8 cellular contexts compared by ENCODE assay signal in genomic region chr5:151740336-151740942, GRCh38. TPM values are rescaled to one million over a fixed set of nuclear protein-coding genes. Genes with fewer than 3 reads are reported as not detected.
DNase-seq lines count a peak whose midpoint lies in the region; ATAC-seq, FAIRE-seq and TF ChIP-seq lines count a peak whose summit lies in the region.

No MANE protein-coding gene starts in this region.

- intact Hi-C loops in left cardiac atrium (cut with DNase I) = loop anchor here (2.0 to 5.0 kb wide), 2 partner anchors 80 to 293 kb away; partner anchors contain the start of gene SLC36A1 (in 1 of the 2)
- intact Hi-C loops in posterior vena cava (cut with DNase I) = loop anchor here (1.0 to 10.0 kb wide), 3 partner anchors 72 to 296 kb away; partner anchors contain the start of gene SLC36A1 (in 1 of the 2)

- TF ChIP-seq CTCF in D721Med (IDR thresholded peaks at IDR 0.05; ENCODE audit: insufficient read depth, missing control alignments) = peak; percentile 65
- peak; percentile 62 for TF ChIP-seq CTCF in HL-60 (IDR thresholded peaks at IDR 0.05; ENCODE audit: insufficient read depth, low read length)

- H3K27ac ChIP-seq in HL-60 (replicated peaks) = no peak overlapping the region
- peak overlapping the region; percentile 91 for H3K27ac ChIP-seq in SK-N-MC

- peaks cover 5% of the 10 kb centered on the region; the same call in 1 of the 2 replicates for H3K36me3 ChIP-seq in SK-N-MC (ENCODE audit: insufficient read depth, low read length)

- H3K9ac ChIP-seq in SK-N-MC (ENCODE audit: insufficient read length) = peak overlapping the region; percentile 65

- no peak for FAIRE-seq in D721Med (lab: Jason Lieb, UNC)

- DNase-seq in D721Med (ENCODE audit: insufficient read length, low spot score) (peak; percentile 46), HL-60 (ENCODE audit: low read depth in 1 of 2, low spot score in 1 of 2) (peak in 1 of 2 experiments; percentile 54), SK-N-MC (ENCODE audit: low read depth, low spot score) (no peak), amygdala (lab: John Stamatoyannopoulos, UW) (peak in 33 of 56 donors; percentile 4 to 61 (median 29)), left cardiac atrium (peak; percentile 73), posterior vena cava (ENCODE audit: low spot score) (peak; percentile 92)

- H3K4me3 ChIP-seq in HL-60 (replicated peaks; ENCODE audit: insufficient read depth, low read length) (no peak overlapping the region), SK-N-MC (peak overlapping the region; percentile 73)

- peak; percentile 77 for ATAC-seq in GM19455 (IDR thresholded peaks at IDR 0.05; ENCODE audit: unreplicated experiment)
- peak; percentile 70 to 88 for ATAC-seq in left cardiac atrium
- no peak for ATAC-seq in GM18498 (IDR thresholded peaks at IDR 0.05; ENCODE audit: unreplicated experiment)

- H3K27me3 ChIP-seq in HL-60 (ENCODE audit: insufficient read depth, poor library complexity, severe bottlenecking) = no peaks in the 10 kb centered on the region

- H3K9me3 ChIP-seq in SK-N-MC (ENCODE audit: low read depth, low read length) = no peaks in the 10 kb centered on the region

RNA-seq across cellular contexts. Expression of gene ATOX1, which starts 18.0 kb away (rescaled TPM):
- 10 to 100 TPM; 65.6 to 71.9 TPM for total RNA-seq in left cardiac atrium
- total RNA-seq in posterior vena cava = 10 to 100 TPM; 62.8 to 68.6 TPM

RNA-seq across cellular contexts. Expression of gene G3BP1, which starts 31.3 kb away (rescaled TPM):
- total RNA-seq in left cardiac atrium (100 to 1,000 TPM; 103 to 128 TPM), posterior vena cava (100 to 1,000 TPM; 117 to 130 TPM)

RNA-seq across cellular contexts. Expression of gene SPARC, which starts 53.7 kb away (rescaled TPM):
- total RNA-seq in left cardiac atrium (1,000 to 10,000 TPM in 1 of 2 donors, 100 to 1,000 TPM in 1; 807 to 1,125 TPM), posterior vena cava (1,000 to 10,000 TPM in 1 of 2 donors, 100 to 1,000 TPM in 1; 913 to 2,416 TPM)
